In the genomic region with DNA sequence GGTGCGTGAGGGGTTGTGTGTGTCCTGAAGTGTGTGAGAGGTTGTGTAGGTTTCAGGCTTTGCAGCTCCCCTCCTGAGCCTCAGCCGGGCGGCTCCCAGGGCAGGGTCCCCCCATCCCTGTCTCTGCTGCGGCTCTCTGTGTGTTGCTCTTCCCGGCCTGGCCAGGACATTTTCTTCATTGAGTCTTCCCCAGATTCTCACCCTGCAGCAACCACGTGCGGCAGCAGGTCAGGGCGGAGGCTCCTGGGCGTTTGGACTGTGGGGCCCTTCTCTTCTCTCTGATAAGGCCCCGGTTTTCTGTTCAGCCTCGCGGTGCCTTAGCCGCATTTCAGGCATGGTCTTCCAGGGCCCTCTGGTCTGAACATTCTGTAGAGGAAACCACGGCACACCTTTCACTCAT, we compare ENCODE assay signal across 29 cellular contexts.
"Had no signal": no experiment of that assay in that cellular context is flagged by ENCODE, and none has a peak within 500 bp of the region (broad histone marks: within the 10 kb centered on the region; RNA-seq: fewer than 3 reads in every experiment).

No MANE protein-coding gene starts in this region.

- H3K9me3 ChIP-seq: esophagus muscularis mucosa, gastrocnemius medialis, heart left ventricle had no signal

- H3K36me3 ChIP-seq: gastrocnemius medialis had no signal

- ATAC-seq: activated CD4-positive, alpha-beta T cell treated with anti-CD3 and anti-CD28 coated beads for 36 hours; activated CD8-positive, alpha-beta T cell treated with anti-CD3 and anti-CD28 coated beads, Interleukin-2, amount 10 ng/mL, durations not matched to agents 7 days and 5 days; activated T-cell treated with anti-CD3 and anti-CD28 coated beads, Interleukin-2, amount 50 U/mL, for 4 hours; activated T-helper 17 cell treated with anti-CD3 and anti-CD28 coated beads, Interleukin-2, amount 50 U/mL, for 72 hours; foreskin keratinocyte; gastrocnemius medialis; T-helper 17 cell had no signal

- H3K4me3 Mint-ChIP-seq: activated CD4-positive, alpha-beta memory T cell treated with anti-CD3 and anti-CD28 coated beads for 36 hours; activated CD4-positive, alpha-beta T cell treated with anti-CD3 and anti-CD28 coated beads for 36 hours; activated CD4-positive, alpha-beta T cell treated with anti-CD3 and anti-CD28 coated beads, Interleukin-2, amount 10 ng/mL, durations not matched to agents 24 days and 14 days; activated CD8-positive, alpha-beta T cell treated with anti-CD3 and anti-CD28 coated beads, Interleukin-2, amount 10 ng/mL, durations not matched to agents 7 days and 5 days; activated naive CD8-positive, alpha-beta T cell; activated T-cell treated with anti-CD3 and anti-CD28 coated beads, Interleukin-2, amount 50 U/mL, for 4 hours; activated T-helper 17 cell treated with anti-CD3 and anti-CD28 coated beads, Interleukin-2, amount 50 U/mL, for 72 hours; dendritic cell treated with granulocyte-macrophage colony-stimulating factor and Interleukin-4, amounts not matched to agents 40 ng/mL and 50 ng/mL, for 4 days; endodermal cell; T-helper 17 cell; T-helper 2 cell treated with Interferon-gamma antibody and Interleukin-4, amounts not matched to agents 5 μg/mL and 100 μg/mL, for 36 hours had no signal

- H3K4me3 ChIP-seq: dorsolateral prefrontal cortex, esophagus muscularis mucosa, gastrocnemius medialis, heart left ventricle had no signal

- H3K27me3 ChIP-seq: dorsolateral prefrontal cortex, esophagus muscularis mucosa, foreskin keratinocyte, gastrocnemius medialis, heart left ventricle had no signal

- H3K27ac Mint-ChIP-seq: activated CD4-positive, alpha-beta memory T cell treated with anti-CD3 and anti-CD28 coated beads for 36 hours; activated CD4-positive, alpha-beta T cell treated with anti-CD3 and anti-CD28 coated beads for 36 hours; activated CD4-positive, alpha-beta T cell treated with anti-CD3 and anti-CD28 coated beads, Interleukin-2, amount 10 ng/mL, durations not matched to agents 24 days and 14 days; activated CD8-positive, alpha-beta T cell treated with anti-CD3 and anti-CD28 coated beads, Interleukin-2, amount 10 ng/mL, durations not matched to agents 7 days and 5 days; activated naive CD8-positive, alpha-beta T cell; activated T-helper 17 cell treated with anti-CD3 and anti-CD28 coated beads, Interleukin-2, amount 50 U/mL, for 72 hours; dendritic cell treated with granulocyte-macrophage colony-stimulating factor and Interleukin-4, amounts not matched to agents 40 ng/mL and 50 ng/mL, for 4 days; endodermal cell; T-helper 17 cell; T-helper 2 cell treated with Interferon-gamma antibody and Interleukin-4, amounts not matched to agents 5 μg/mL and 100 μg/mL, for 36 hours had no signal

- H3K4me1 Mint-ChIP-seq: activated CD4-positive, alpha-beta T cell treated with anti-CD3 and anti-CD28 coated beads for 36 hours; activated CD4-positive, alpha-beta T cell treated with anti-CD3 and anti-CD28 coated beads, Interleukin-2, amount 10 ng/mL, durations not matched to agents 24 days and 14 days; activated T-helper 17 cell treated with anti-CD3 and anti-CD28 coated beads, Interleukin-2, amount 50 U/mL, for 72 hours; endodermal cell had no signal

- H3K27ac ChIP-seq: dorsolateral prefrontal cortex, esophagus muscularis mucosa, foreskin keratinocyte, gastrocnemius medialis, heart left ventricle had no signal

- H3K4me1 ChIP-seq: foreskin keratinocyte, gastrocnemius medialis, heart left ventricle had no signal

- H3K36me3 Mint-ChIP-seq: activated CD4-positive, alpha-beta memory T cell treated with anti-CD3 and anti-CD28 coated beads for 36 hours had no signal

- DNase-seq: activated CD4-positive, alpha-beta memory T cell treated with anti-CD3 and anti-CD28 coated beads for 36 hours; activated CD4-positive, alpha-beta T cell treated with anti-CD3 and anti-CD28 coated beads for 36 hours; activated CD4-positive, alpha-beta T cell treated with anti-CD3 and anti-CD28 coated beads, Interleukin-2, amount 10 ng/mL, durations not matched to agents 24 days and 14 days; activated CD4-positive, CD25-positive, alpha-beta regulatory T cell; activated CD4-positive, CD25-positive, alpha-beta regulatory T cell treated with anti-CD3 and anti-CD28 coated beads, Interleukin-2, amount 50 U/mL, for 72 hours; activated CD8-positive, alpha-beta T cell treated with anti-CD3 and anti-CD28 coated beads, Interleukin-2, amount 10 ng/mL, durations not matched to agents 7 days and 5 days; activated effector memory CD4-positive, alpha-beta T cell treated with Interleukin-2 at 50 U/mL for 16 hours; activated gamma-delta T cell treated with Interleukin-2 at 50 U/mL for 16 hours; activated naive CD4-positive, alpha-beta T cell treated with anti-CD3 and anti-CD28 coated beads, Interleukin-2, amount 50 U/mL, for 16 hours; activated naive CD4-positive, alpha-beta T cell treated with Interleukin-2 at 50 U/mL for 16 hours; activated T-cell treated with anti-CD3 and anti-CD28 coated beads, Interleukin-2, amount 50 U/mL, for 4 hours; amniotic stem cell; anterior cingulate cortex; caudate nucleus; dorsolateral prefrontal cortex; effector memory CD4-positive, alpha-beta T cell; endodermal cell; foreskin keratinocyte; gastrocnemius medialis; glutamatergic neuron; heart left ventricle; T-helper 1 cell; T-helper 17 cell; T1000 had no signal

- H3K9me3 Mint-ChIP-seq: activated CD4-positive, alpha-beta memory T cell treated with anti-CD3 and anti-CD28 coated beads for 36 hours; activated CD4-positive, alpha-beta T cell treated with anti-CD3 and anti-CD28 coated beads, Interleukin-2, amount 10 ng/mL, durations not matched to agents 24 days and 14 days; activated T-cell treated with anti-CD3 and anti-CD28 coated beads, Interleukin-2, amount 50 U/mL, for 4 hours; activated T-helper 17 cell treated with anti-CD3 and anti-CD28 coated beads, Interleukin-2, amount 50 U/mL, for 72 hours; dendritic cell treated with granulocyte-macrophage colony-stimulating factor and Interleukin-4, amounts not matched to agents 40 ng/mL and 50 ng/mL, for 4 days; endodermal cell; T-helper 2 cell treated with Interferon-gamma antibody and Interleukin-4, amounts not matched to agents 5 μg/mL and 100 μg/mL, for 36 hours had no signal

- H3K27me3 Mint-ChIP-seq: activated CD4-positive, alpha-beta memory T cell treated with anti-CD3 and anti-CD28 coated beads for 36 hours; activated CD4-positive, alpha-beta T cell treated with anti-CD3 and anti-CD28 coated beads for 36 hours; activated CD4-positive, alpha-beta T cell treated with anti-CD3 and anti-CD28 coated beads, Interleukin-2, amount 10 ng/mL, durations not matched to agents 24 days and 14 days; activated T-helper 17 cell treated with anti-CD3 and anti-CD28 coated beads, Interleukin-2, amount 50 U/mL, for 72 hours; dendritic cell treated with granulocyte-macrophage colony-stimulating factor and Interleukin-4, amounts not matched to agents 40 ng/mL and 50 ng/mL, for 4 days; T-helper 17 cell had no signal
